ENCODE assay signal across 11 cellular contexts in genomic region chr15:33699691-33700447, GRCh38.
DNase-seq lines count a peak whose midpoint lies in the region; ATAC-seq, FAIRE-seq and TF ChIP-seq lines count a peak whose summit lies in the region.
"Had no signal": no experiment of that assay in that cellular context is flagged by ENCODE, and none has a peak within 500 bp of the region (broad histone marks: within the 10 kb centered on the region; RNA-seq: fewer than 3 reads in every experiment).

No MANE protein-coding gene starts in this region.

- no peak overlapping the region for H2AFZ ChIP-seq in DND-41 (ENCODE audit: low read depth, low read length)

- H3K27me3 ChIP-seq in DND-41 (ENCODE audit: insufficient read depth, low read length, poor library complexity) = no peaks in the 10 kb centered on the region
- peaks cover 3% of the 10 kb centered on the region for H3K27me3 ChIP-seq in bronchial epithelial cell (ENCODE audit: control insufficient read depth, insufficient read depth, low read length)
- H3K27me3 ChIP-seq in transverse colon = no peaks in the 10 kb centered on the region
- H3K27me3 ChIP-seq: adrenal gland, SJCRH30 had no signal

- no peak for FAIRE-seq in bronchial epithelial cell (lab: Jason Lieb, UNC)
- FAIRE-seq in H54 (lab: Jason Lieb, UNC) = no peak

- no peak for ATAC-seq in DND-41 (ENCODE audit: insufficient read depth, low read depth)

- in situ Hi-C loops in KBM-7 (cut with MboI; ENCODE audit: low pct_unique_long_range_greater_than_20kb, low sequenced_read_pairs) = no loop called here
- in situ Hi-C loops in transverse colon (cut with MboI; ENCODE audit: low pct_ligation_motif_present in 1 of 4, low pct_unique_long_range_greater_than_20kb in 1 of 4, low sequenced_read_pairs in 3 of 4) = loop anchor here (10.0 to 25.0 kb wide), 4 partner anchors 395 to 1038 kb away; no protein-coding TSS in a partner anchor

- intact Hi-C loops in transverse colon (cut with DNase I; ENCODE audit: low total_unique reads) = no loop called here

- no peak for DNase-seq in DND-41
- peak; percentile 19 for DNase-seq in KBM-7
- DNase-seq in bronchial epithelial cell (ENCODE audit: low read depth) = peak; percentile 38
- DNase-seq in lung microvascular endothelial cell (ENCODE audit: low read depth in 2 of 2) = peak; percentile 11 to 45
- DNase-seq in GF-D8 (lab: John Stamatoyannopoulos, UW) = no peak
- DNase-seq in NAMALWA (ENCODE audit: low spot score) = no peak
- no peak for DNase-seq in H54 (ENCODE audit: insufficient read length, low spot score)
- no peak for DNase-seq in transverse colon
- DNase-seq: spleen had no signal

- H3K9me3 ChIP-seq in DND-41 (ENCODE audit: insufficient read depth, low read length, severe bottlenecking) (no peaks in the 10 kb centered on the region), transverse colon (no peaks in the 10 kb centered on the region)
- H3K9me3 ChIP-seq: adrenal gland, SJCRH30, spleen had no signal

- H3K4me2 ChIP-seq in DND-41 (ENCODE audit: insufficient read depth, low read length) = no peak overlapping the region

- H3K27ac ChIP-seq in DND-41 (ENCODE audit: low read length) (no peak overlapping the region), transverse colon (no peak overlapping the region)
- H3K27ac ChIP-seq: adrenal gland, SJCRH30, spleen had no signal

- H3K79me2 ChIP-seq in DND-41 (ENCODE audit: insufficient read depth, low read length) = no peaks in the 10 kb centered on the region

- H3K36me3 ChIP-seq in DND-41 (ENCODE audit: insufficient read depth, low read length) (no peaks in the 10 kb centered on the region), bronchial epithelial cell (ENCODE audit: control insufficient read depth, insufficient read depth, low read length) (no peaks in the 10 kb centered on the region), transverse colon (no peaks in the 10 kb centered on the region)
- H3K36me3 ChIP-seq: adrenal gland, spleen had no signal

- TF ChIP-seq EP300 in transverse colon (IDR thresholded peaks at IDR 0.05; ENCODE audit: low read depth) = no peak

- H4K20me1 ChIP-seq in DND-41 (ENCODE audit: insufficient read depth, low read length) = no peaks in the 10 kb centered on the region

- peak; percentile 12 for TF ChIP-seq CTCF in DND-41 (IDR thresholded peaks at IDR 0.05; ENCODE audit: borderline replicate concordance, extremely low read depth, low read length, poor library complexity, severe bottlenecking)
- peak; percentile 35 for TF ChIP-seq CTCF in bronchial epithelial cell (IDR thresholded peaks at IDR 0.05; ENCODE audit: insufficient read depth, low read length, severe bottlenecking)
- TF ChIP-seq CTCF in transverse colon (IDR thresholded peaks at IDR 0.05) = no peak

- 69 to 79% methylated on average over 4 to 14 of the region's 14 CpGs for WGBS in transverse colon (ENCODE audit: low coverage in 1 of 2), 2 donors

- H3K9ac ChIP-seq in DND-41 (ENCODE audit: low read depth, low read length) = no peak overlapping the region

- H3K4me3 ChIP-seq in DND-41 (ENCODE audit: low read depth in 1 of 2, low read length in 2 of 2) (no peak overlapping the region), bronchial epithelial cell (ENCODE audit: low read depth, low read length) (no peak overlapping the region), transverse colon (no peak overlapping the region)
- H3K4me3 ChIP-seq: adrenal gland, SJCRH30, spleen had no signal

- no peak for TF ChIP-seq POLR2A in H54 (IDR thresholded peaks at IDR 0.05; ENCODE audit: low read depth, low read length)
- TF ChIP-seq POLR2A in transverse colon (IDR thresholded peaks at IDR 0.05) = no peak

- H3K4me1 ChIP-seq in DND-41 (ENCODE audit: insufficient read depth, low read length) = no peaks in the 10 kb centered on the region
- H3K4me1 ChIP-seq in transverse colon = no peaks in the 10 kb centered on the region
- H3K4me1 ChIP-seq: adrenal gland, SJCRH30 had no signal

Comparison
In these comparisons a context has a peak if more than half of its experiments do, and no peak if none do; other contexts are left out.
1. DNase-seq: peak in KBM-7 (single experiment), bronchial epithelial cell (single experiment) and lung microvascular endothelial cell (2 of 2); none in DND-41 (single experiment), GF-D8 (single experiment), NAMALWA (single experiment), H54 (single experiment) and transverse colon (single experiment).
2. CTCF ChIP-seq: peak in DND-41 (single experiment) and bronchial epithelial cell (single experiment); none in transverse colon (0 of 5).